ENCODE assay signal across 11 cellular contexts in the genomic region with DNA sequence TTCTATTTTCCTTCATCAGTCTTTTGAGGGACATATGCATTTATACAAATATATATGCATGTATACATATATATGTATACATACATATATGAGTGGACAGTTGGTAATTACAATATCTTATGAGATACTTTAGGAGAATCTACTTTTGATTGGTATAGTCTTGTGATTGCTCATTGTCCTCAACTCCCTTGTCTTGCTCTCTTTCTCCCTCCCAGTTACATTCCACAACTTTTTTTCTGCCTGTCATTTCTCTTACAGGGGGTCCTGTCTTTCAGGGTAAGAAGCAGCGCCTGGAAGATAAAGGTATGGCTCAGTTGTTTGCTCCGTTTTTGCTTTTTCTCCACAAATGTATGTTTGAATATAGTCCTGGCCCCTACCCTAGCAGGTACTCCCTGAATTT. TPM values are rescaled to one million over a fixed set of nuclear protein-coding genes. Genes with fewer than 3 reads are reported as not detected.
"Had no signal": no experiment of that assay in that cellular context is flagged by ENCODE, and none has a peak within 500 bp of the region (broad histone marks: within the 10 kb centered on the region; RNA-seq: fewer than 3 reads in every experiment).

No MANE protein-coding gene starts in this region.

- H2AFZ ChIP-seq: GM23338 had no signal

- H3K4me3 ChIP-seq: GM23338 had no signal

- ATAC-seq: GM23338 had no signal

- H3K9ac ChIP-seq: KMS-11 had no signal

- H3K4me2 ChIP-seq: GM23338, KMS-11 had no signal

- FAIRE-seq: H1, H54, HTR-8/SVneo had no signal

- DNase-seq: H9, HCEC 1CT, HFFc6, IMR-90, KBM-7 had no signal

- H3K27ac ChIP-seq: KMS-11 had no signal

RNA-seq across cellular contexts. Expression of a gene that starts 19.9 kb away (rescaled TPM):
- total RNA-seq: HT-29 had no signal
